In the genomic region with DNA sequence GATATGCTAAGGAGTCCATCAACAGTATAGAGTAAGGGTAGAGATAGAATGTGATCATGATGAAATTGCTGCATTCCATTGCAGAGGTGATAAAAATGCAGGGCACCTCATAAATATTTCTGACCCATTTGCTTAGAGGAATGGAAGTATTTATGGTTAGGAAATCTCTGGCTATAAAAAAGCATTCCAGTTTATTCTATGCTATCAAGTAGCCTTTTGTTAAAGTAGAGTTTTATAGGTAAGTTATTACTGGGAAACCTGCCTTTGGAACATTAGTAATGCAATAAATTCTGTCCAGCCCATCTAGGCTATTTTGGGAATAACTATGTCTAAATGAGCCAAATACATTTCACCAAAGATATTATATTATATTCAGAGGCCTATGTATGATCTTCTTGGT, we compare ENCODE assay signal across 2 cellular contexts.
TF ChIP-seq lines count a peak whose summit lies in the region.

No MANE protein-coding gene starts in this region.

TF ChIP-seq in SK-N-SH treated with all-trans-retinoic acid at 6 μM for 48 hours, 23 proteins besides CTCF, POLR2A, EP300 and RAD21:
- TF ChIP-seq, protein P1, sequence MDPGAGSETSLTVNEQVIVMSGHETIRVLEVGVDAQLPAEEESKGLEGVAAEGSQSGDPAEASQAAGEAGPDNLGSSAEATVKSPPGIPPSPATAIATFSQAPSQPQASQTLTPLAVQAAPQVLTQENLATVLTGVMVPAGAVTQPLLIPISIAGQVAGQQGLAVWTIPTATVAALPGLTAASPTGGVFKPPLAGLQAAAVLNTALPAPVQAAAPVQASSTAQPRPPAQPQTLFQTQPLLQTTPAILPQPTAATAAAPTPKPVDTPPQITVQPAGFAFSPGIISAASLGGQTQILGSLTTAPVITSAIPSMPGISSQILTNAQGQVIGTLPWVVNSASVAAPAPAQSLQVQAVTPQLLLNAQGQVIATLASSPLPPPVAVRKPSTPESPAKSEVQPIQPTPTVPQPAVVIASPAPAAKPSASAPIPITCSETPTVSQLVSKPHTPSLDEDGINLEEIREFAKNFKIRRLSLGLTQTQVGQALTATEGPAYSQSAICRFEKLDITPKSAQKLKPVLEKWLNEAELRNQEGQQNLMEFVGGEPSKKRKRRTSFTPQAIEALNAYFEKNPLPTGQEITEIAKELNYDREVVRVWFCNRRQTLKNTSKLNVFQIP (CRISPR knock-in tag; IDR thresholded peaks at IDR 0.05; ENCODE audit: borderline replicate concordance, low read depth): no peak
- TF ChIP-seq ZFP30 (CRISPR knock-in tag; IDR thresholded peaks at IDR 0.05) (no peak), ZNF8 (CRISPR knock-in tag; IDR thresholded peaks at IDR 0.05) (no peak), ISL1 (CRISPR knock-in tag; IDR thresholded peaks at IDR 0.05) (no peak), BACH2 (CRISPR knock-in tag; IDR thresholded peaks at IDR 0.05; ENCODE audit: borderline replicate concordance) (no peak), ZFP3 (CRISPR knock-in tag; IDR thresholded peaks at IDR 0.05) (no peak), TSHZ2 (CRISPR knock-in tag; IDR thresholded peaks at IDR 0.05) (no peak), GLIS3 (CRISPR knock-in tag; IDR thresholded peaks at IDR 0.05) (no peak), PPARA (CRISPR knock-in tag; IDR thresholded peaks at IDR 0.05; ENCODE audit: borderline replicate concordance) (no peak), OSR1 (CRISPR knock-in tag; IDR thresholded peaks at IDR 0.05) (no peak), ZC3H10 (CRISPR knock-in tag; IDR thresholded peaks at IDR 0.05) (no peak), ESRRG (CRISPR knock-in tag; IDR thresholded peaks at IDR 0.05) (no peak)
- TF ChIP-seq, protein P2, sequence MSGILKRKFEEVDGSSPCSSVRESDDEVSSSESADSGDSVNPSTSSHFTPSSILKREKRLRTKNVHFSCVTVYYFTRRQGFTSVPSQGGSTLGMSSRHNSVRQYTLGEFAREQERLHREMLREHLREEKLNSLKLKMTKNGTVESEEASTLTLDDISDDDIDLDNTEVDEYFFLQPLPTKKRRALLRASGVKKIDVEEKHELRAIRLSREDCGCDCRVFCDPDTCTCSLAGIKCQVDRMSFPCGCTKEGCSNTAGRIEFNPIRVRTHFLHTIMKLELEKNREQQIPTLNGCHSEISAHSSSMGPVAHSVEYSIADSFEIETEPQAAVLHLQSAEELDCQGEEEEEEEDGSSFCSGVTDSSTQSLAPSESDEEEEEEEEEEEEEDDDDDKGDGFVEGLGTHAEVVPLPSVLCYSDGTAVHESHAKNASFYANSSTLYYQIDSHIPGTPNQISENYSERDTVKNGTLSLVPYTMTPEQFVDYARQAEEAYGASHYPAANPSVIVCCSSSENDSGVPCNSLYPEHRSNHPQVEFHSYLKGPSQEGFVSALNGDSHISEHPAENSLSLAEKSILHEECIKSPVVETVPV (CRISPR knock-in tag; IDR thresholded peaks at IDR 0.05): no peak

TF ChIP-seq in SK-N-SH, 30 proteins besides CTCF, POLR2A, EP300 and RAD21:
- TF ChIP-seq, protein P3, sequence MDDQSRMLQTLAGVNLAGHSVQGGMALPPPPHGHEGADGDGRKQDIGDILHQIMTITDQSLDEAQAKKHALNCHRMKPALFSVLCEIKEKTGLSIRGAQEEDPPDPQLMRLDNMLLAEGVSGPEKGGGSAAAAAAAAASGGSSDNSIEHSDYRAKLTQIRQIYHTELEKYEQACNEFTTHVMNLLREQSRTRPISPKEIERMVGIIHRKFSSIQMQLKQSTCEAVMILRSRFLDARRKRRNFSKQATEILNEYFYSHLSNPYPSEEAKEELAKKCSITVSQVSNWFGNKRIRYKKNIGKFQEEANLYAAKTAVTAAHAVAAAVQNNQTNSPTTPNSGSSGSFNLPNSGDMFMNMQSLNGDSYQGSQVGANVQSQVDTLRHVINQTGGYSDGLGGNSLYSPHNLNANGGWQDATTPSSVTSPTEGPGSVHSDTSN (IDR thresholded peaks at IDR 0.05): no peak
- TF ChIP-seq YY1 (IDR thresholded peaks at IDR 0.05; ENCODE audit: low read depth) (no peak), FOSL2 (IDR thresholded peaks at IDR 0.05; ENCODE audit: borderline replicate concordance, low read depth) (no peak)
TF ChIP-seq in SK-N-SH: peak in this region for 0.
